In genomic region chr9:127384016-127384730, GRCh38 we compare ENCODE assay signal across 1 cellular context.
TF ChIP-seq lines count a peak whose summit lies in the region.

No MANE protein-coding gene starts in this region.

TF ChIP-seq in SK-N-SH treated with all-trans-retinoic acid at 6 μM for 48 hours, 23 proteins besides CTCF, POLR2A, EP300 and RAD21 (continued from another document):
- TF ChIP-seq PATZ1 (CRISPR knock-in tag; IDR thresholded peaks at IDR 0.05; ENCODE audit: borderline replicate concordance) (no peak), ZC3H10 (CRISPR knock-in tag; IDR thresholded peaks at IDR 0.05) (no peak), ZNF565 (CRISPR knock-in tag; conservative IDR thresholded peaks at IDR 0.05; ENCODE audit: low read depth) (no peak), SNAI2 (CRISPR knock-in tag; IDR thresholded peaks at IDR 0.05) (no peak), CSRNP3 (CRISPR knock-in tag; IDR thresholded peaks at IDR 0.05) (no peak)
